In genomic region chr19:29944415-29945012, GRCh38 we compare ENCODE assay signal across 15 cellular contexts. TPM values are rescaled to one million over a fixed set of nuclear protein-coding genes. Genes with fewer than 3 reads are reported as not detected.
DNase-seq lines count a peak whose midpoint lies in the region; ATAC-seq and TF ChIP-seq lines count a peak whose summit lies in the region.
"Had no signal": no experiment of that assay in that cellular context is flagged by ENCODE, and none has a peak within 500 bp of the region (broad histone marks: within the 10 kb centered on the region; RNA-seq: fewer than 3 reads in every experiment).

No MANE protein-coding gene starts in this region.

- TF ChIP-seq CTCF in SK-N-SH (IDR thresholded peaks at IDR 0.05) (no peak), PC-9 (conservative IDR thresholded peaks at IDR 0.05) (no peak), endothelial cell (IDR thresholded peaks at IDR 0.05; ENCODE audit: unreplicated experiment) (no peak)

- BruUV-seq in PC-9 (replicated peaks; lab: Mats Ljungman, UMichigan): no TSS peak

- 82% methylated on average over 8 of the region's 8 CpGs for WGBS in SK-N-SH (ENCODE audit: low lambda C conversion rate)

- H3K9ac ChIP-seq in SK-N-SH (no peak overlapping the region), skeletal muscle satellite cell (ENCODE audit: low read depth, low read length) (peak overlapping the region; percentile 9)

- H3K9me2 ChIP-seq in SK-N-SH (no peaks in the 10 kb centered on the region), PC-9 (ENCODE audit: insufficient read depth) (0 out of 2 replicates have a peak, but pooled peaks cover 4% of the 10 kb centered on the region)

- intact Hi-C loops in PC-9 (cut with micrococcal nuclease; ENCODE audit: unreplicated experiment): no loop called here

- ATAC-seq in SK-N-SH treated with all-trans-retinoic acid at 6 μM for 48 hours (no peak), GM19328 (IDR thresholded peaks at IDR 0.05; ENCODE audit: unreplicated experiment) (no peak), GM18519 (IDR thresholded peaks at IDR 0.05; ENCODE audit: low FRiP score, unreplicated experiment) (no peak)

- no peak for DNase-seq in SK-N-SH
- DNase-seq in PC-9: no peak
- no peak for DNase-seq in endothelial cell (ENCODE audit: low spot score)
- DNase-seq in H4 (ENCODE audit: low spot score): no peak
- DNase-seq: 8988T, amniotic stem cell, GF-D8, KG1, NCI-H526, upper lobe of left lung had no signal

- H3K4me3 ChIP-seq in SK-N-SH (ENCODE audit: low read depth in 2 of 2, low read length in 1 of 2) (peak overlapping the region in 1 of 2 experiments; percentile 21; a peak in 1 of 4 replicates), PC-9 (peak overlapping the region; percentile 25; the same call in 1 of the 2 replicates), skeletal muscle satellite cell (ENCODE audit: low read length) (peak overlapping the region; percentile 2)
- H3K4me3 ChIP-seq: lung had no signal

- H3K27me3 Mint-ChIP-seq in endothelial cell (ENCODE audit: unreplicated experiment): peaks cover 6% of the 10 kb centered on the region

- TF ChIP-seq RAD21 in SK-N-SH (IDR thresholded peaks at IDR 0.05; ENCODE audit: low read length): no peak

- H3K27ac Mint-ChIP-seq in endothelial cell (ENCODE audit: unreplicated experiment): no peak overlapping the region

- no peaks in the 10 kb centered on the region for H3K36me3 ChIP-seq in SK-N-SH (replicated peaks in 1 of 2; ENCODE audit: control insufficient read depth in 1 of 2, insufficient read depth in 2 of 2, low read length in 1 of 2)
- no peaks in the 10 kb centered on the region for H3K36me3 ChIP-seq in PC-9 (ENCODE audit: low read depth)
- H3K36me3 ChIP-seq in skeletal muscle satellite cell (ENCODE audit: insufficient read depth, low read length): no peaks in the 10 kb centered on the region
- H3K36me3 ChIP-seq: upper lobe of left lung had no signal

- peaks cover 4 to 6% of the 10 kb centered on the region in 2 experiments; a peak in 3 of 4 replicates for H3K4me1 ChIP-seq in SK-N-SH (ENCODE audit: control insufficient read depth in 1 of 2, insufficient read depth in 2 of 2, low read depth in 1 of 2, low read length in 1 of 2)
- H3K4me1 ChIP-seq in PC-9 (replicated peaks; ENCODE audit: insufficient read depth): peaks cover 34% of the 10 kb centered on the region
- H3K4me1 ChIP-seq in skeletal muscle satellite cell (ENCODE audit: control insufficient read depth, insufficient read depth, low read length): peaks cover 21% of the 10 kb centered on the region

- peaks cover 64% of the 10 kb centered on the region for H3K79me2 ChIP-seq in SK-N-SH (ENCODE audit: insufficient read depth)
- peaks cover 67% of the 10 kb centered on the region for H3K79me2 ChIP-seq in PC-9 (ENCODE audit: low read depth)

- H3K4me2 ChIP-seq in SK-N-SH (peak overlapping the region; percentile 17; the same call in 1 of the 2 replicates), PC-9 (peak overlapping the region; percentile 46), skeletal muscle satellite cell (ENCODE audit: low read length) (peak overlapping the region; percentile 62)

- H3K4me3 Mint-ChIP-seq in endothelial cell (ENCODE audit: unreplicated experiment): peak overlapping the region; percentile 51

- peaks cover 7% of the 10 kb centered on the region for H3K4me1 Mint-ChIP-seq in endothelial cell (ENCODE audit: unreplicated experiment)

- peak overlapping the region in 1 of 2 experiments; percentile 47; a peak in 2 of 4 replicates for H3K27ac ChIP-seq in SK-N-SH (ENCODE audit: low read depth in 2 of 2, low read length in 1 of 2)
- no peak overlapping the region for H3K27ac ChIP-seq in PC-9

- H3K9me3 ChIP-seq in SK-N-SH (no peaks in the 10 kb centered on the region), PC-9 (ENCODE audit: insufficient read depth, low read depth) (no peaks in the 10 kb centered on the region), skeletal muscle satellite cell (replicated peaks; ENCODE audit: low read length) (no peaks in the 10 kb centered on the region)
- H3K9me3 ChIP-seq: upper lobe of left lung had no signal

- POLR2A ChIA-PET in SK-N-SH (lab: Yijun Ruan, JAX): interaction anchor here (0.6 kb wide), 1 partner anchor 613 kb away, joined by 3 read pairs; no protein-coding TSS in a partner anchor
- POLR2A ChIA-PET in PC-9 (lab: Charles Lee; ENCODE audit: unreplicated experiment): no interaction called here

- H3K9me3 Mint-ChIP-seq in endothelial cell (ENCODE audit: unreplicated experiment): no peaks in the 10 kb centered on the region

- H3K27me3 ChIP-seq in SK-N-SH (ENCODE audit: insufficient read depth) (no peaks in the 10 kb centered on the region), PC-9 (ENCODE audit: insufficient read depth, low read depth) (no peaks in the 10 kb centered on the region), skeletal muscle satellite cell (ENCODE audit: control insufficient read depth, insufficient read depth, low read length) (no peaks in the 10 kb centered on the region)
- H3K27me3 ChIP-seq: upper lobe of left lung had no signal

- H4K20me1 ChIP-seq in SK-N-SH (ENCODE audit: insufficient read depth): peaks cover 50% of the 10 kb centered on the region
- peaks cover 42% of the 10 kb centered on the region for H4K20me1 ChIP-seq in PC-9 (ENCODE audit: insufficient read depth)

- CTCF ChIA-PET in SK-N-SH (lab: Yijun Ruan, JAX) (interaction anchor here (0.6 to 2.5 kb wide), 5 partner anchors 14 to 58 kb away, joined by 3 to 13 read pairs (median 4); no protein-coding TSS in a partner anchor), PC-9 (lab: Charles Lee) (no interaction called here)

- no peak for TF ChIP-seq EP300 in SK-N-SH (IDR thresholded peaks at IDR 0.05; ENCODE audit: borderline replicate concordance in 1 of 2, low read depth in 1 of 2, low read length in 1 of 2)

- H2AFZ ChIP-seq in SK-N-SH (ENCODE audit: low read depth): no peak overlapping the region
- H2AFZ ChIP-seq in PC-9: no peak overlapping the region

- H3K36me3 Mint-ChIP-seq in endothelial cell (ENCODE audit: low read depth, unreplicated experiment): peaks cover 4% of the 10 kb centered on the region

- H3F3A ChIP-seq in SK-N-SH (replicated peaks; ENCODE audit: insufficient read depth): peaks cover 8% of the 10 kb centered on the region
- H3F3A ChIP-seq in PC-9 (ENCODE audit: insufficient read depth, low read depth): no peaks in the 10 kb centered on the region

TF ChIP-seq in SK-N-SH, 30 proteins besides CTCF, POLR2A, EP300 and RAD21:
- TF ChIP-seq IRF3 (IDR thresholded peaks at IDR 0.05; ENCODE audit: low read depth, low read length) (no peak), ELF1 (IDR thresholded peaks at IDR 0.05) (no peak)

TF ChIP-seq in SK-N-SH treated with all-trans-retinoic acid at 6 μM for 48 hours, 23 proteins besides CTCF, POLR2A, EP300 and RAD21:
- TF ChIP-seq RARB (CRISPR knock-in tag; IDR thresholded peaks at IDR 0.05) (no peak), CSRNP3 (CRISPR knock-in tag; IDR thresholded peaks at IDR 0.05) (no peak), TCF4 (CRISPR knock-in tag; IDR thresholded peaks at IDR 0.05; ENCODE audit: borderline replicate concordance) (no peak)

RNA-seq across cellular contexts. Expression of gene URI1, which starts 2.5 kb away (rescaled TPM):
- polyA plus RNA-seq in SK-N-SH (2012; rRNA removed): 32.4 and 36.9 TPM in 2 replicates
- polyA plus RNA-seq in SK-N-SH (2012; cell fraction: cytosol; rRNA removed): 45.9 and 65.9 TPM in 2 replicates
- 15.7 and 35.5 TPM in 2 replicates for polyA plus RNA-seq in SK-N-SH (2012; cell fraction: nucleus; rRNA removed)
- total RNA-seq in PC-9 (2021) (52.4 and 56.0 TPM in 2 replicates), endothelial cell (ENCODE audit: unreplicated experiment) (38.2 TPM)
- 52.6 and 80.9 TPM in 2 replicates for total RNA-seq in skeletal muscle satellite cell (2012; rRNA removed)
- 47.9 and 70.8 TPM in 2 replicates for total RNA-seq in H4 (2014; rRNA removed; shearing (Covaris generic))
